Comparison of ENCODE assay signal across 19 cellular contexts in the genomic region with DNA sequence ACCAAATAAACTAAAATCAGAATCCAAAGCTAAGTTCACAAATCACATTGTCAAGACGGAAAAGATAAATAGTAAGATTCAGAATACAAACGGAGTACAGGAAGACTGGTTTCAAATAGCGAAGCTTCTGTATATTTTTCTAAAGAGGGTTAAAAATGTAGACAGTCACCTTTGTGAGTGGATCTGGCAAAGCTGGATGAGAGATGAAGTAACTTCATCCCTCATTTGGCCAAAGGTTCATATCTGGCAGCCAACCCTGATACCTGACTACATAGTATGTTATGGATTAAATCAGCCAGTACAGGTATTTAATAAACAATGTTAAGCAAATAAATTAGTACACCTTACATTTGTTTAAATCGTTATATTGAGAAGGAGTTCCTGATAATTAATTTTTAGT.
"Had no signal": no experiment of that assay in that cellular context is flagged by ENCODE, and none has a peak within 500 bp of the region (broad histone marks: within the 10 kb centered on the region; RNA-seq: fewer than 3 reads in every experiment).

No MANE protein-coding gene starts in this region.

- DNase-seq: activated B cell treated with CpG ODN at 0.5 μM for 24 hours; activated CD4-positive, alpha-beta T cell treated with anti-CD3 and anti-CD28 coated beads for 36 hours; activated CD4-positive, alpha-beta T cell treated with anti-CD3 and anti-CD28 coated beads, Interleukin-2, amount 50 U/mL, for 4 hours; activated naive CD4-positive, alpha-beta T cell treated with Interleukin-2 at 50 U/mL for 16 hours; activated naive CD8-positive, alpha-beta T cell treated with anti-CD3 and anti-CD28 coated beads for 36 hours; activated T-cell treated with anti-CD3 and anti-CD28 coated beads, Interleukin-2, amount 50 U/mL, for 48 hours; cerebellar nuclear complex; endodermal cell; left lung; naive thymus-derived CD8-positive, alpha-beta T cell; stimulated activated CD4-positive, alpha-beta T cell treated with anti-CD3 and anti-CD28 coated beads, Interleukin-4, amount 100 ng/mL, for 24 hours; stimulated activated naive CD4-positive, alpha-beta T cell treated with Interleukin-2 at 50 U/mL for 16 hours; T-helper 1 cell; T-helper 9 cell; transverse colon had no signal

- H3K27ac ChIP-seq: coronary artery, foreskin keratinocyte, left lung, neural progenitor cell, transverse colon had no signal

- H3K4me1 ChIP-seq: breast epithelium, left lung, neural progenitor cell, transverse colon had no signal

- ATAC-seq: activated CD4-positive, alpha-beta T cell treated with anti-CD3 and anti-CD28 coated beads for 36 hours; left lung; naive thymus-derived CD8-positive, alpha-beta T cell had no signal

- H3K36me3 ChIP-seq: breast epithelium, left lung, neural progenitor cell, transverse colon had no signal

- H3K27me3 ChIP-seq: breast epithelium, foreskin keratinocyte, left lung, neural progenitor cell, transverse colon had no signal

- H3K4me3 ChIP-seq: breast epithelium, coronary artery, left lung, neural progenitor cell, transverse colon had no signal

- H3K9me3 ChIP-seq: breast epithelium, left lung, transverse colon had no signal
